19 cellular contexts compared by ENCODE assay signal in the genomic region with DNA sequence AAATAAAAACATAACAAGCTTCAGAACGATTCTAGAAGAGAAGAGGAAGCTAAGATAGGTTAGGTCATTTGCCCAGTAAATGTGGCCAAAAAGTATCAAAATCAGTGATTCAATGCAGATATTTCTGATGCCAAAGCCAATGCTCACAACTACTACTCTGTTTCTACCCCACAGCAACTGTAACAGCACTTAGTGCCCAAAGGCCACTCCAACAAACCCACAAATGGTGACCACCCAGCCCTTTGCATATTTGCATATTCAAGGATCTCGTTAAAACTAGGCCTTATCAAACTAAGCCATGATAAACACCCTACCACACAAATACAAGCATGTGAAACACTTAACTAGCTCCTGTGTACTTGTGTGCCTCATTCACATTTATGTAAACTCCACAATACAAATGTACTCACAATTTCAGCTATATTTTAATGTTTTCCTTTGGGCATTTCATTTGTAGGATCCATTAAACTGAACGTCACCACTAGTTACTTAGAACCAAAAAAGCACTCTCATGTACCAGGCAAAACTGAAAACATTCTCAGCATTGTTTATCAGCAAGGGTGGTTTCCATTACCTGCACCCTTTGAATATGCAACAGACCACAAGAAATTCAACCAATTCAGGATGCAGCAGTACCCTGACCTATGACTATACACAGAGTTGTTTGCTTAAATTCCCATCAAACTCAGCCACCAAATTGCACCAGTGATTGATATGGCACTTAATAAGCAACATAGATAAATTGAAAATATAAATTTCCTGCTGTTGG.
DNase-seq lines count a peak whose midpoint lies in the region; ATAC-seq, FAIRE-seq and TF ChIP-seq lines count a peak whose summit lies in the region.
"Had no signal": no experiment of that assay in that cellular context is flagged by ENCODE, and none has a peak within 500 bp of the region (broad histone marks: within the 10 kb centered on the region; RNA-seq: fewer than 3 reads in every experiment).

No MANE protein-coding gene starts in this region.

- no peaks in the 10 kb centered on the region for H3K36me3 Mint-ChIP-seq in activated naive CD8-positive, alpha-beta T cell treated with anti-CD3 and anti-CD28 coated beads, Interleukin-2, amount 50 U/mL, for 24 hours (ENCODE audit: low read depth)
- H3K36me3 Mint-ChIP-seq in activated naive CD8-positive, alpha-beta T cell treated with anti-CD3 and anti-CD28 coated beads for 36 hours, result no peaks in the 10 kb centered on the region
- no peaks in the 10 kb centered on the region for H3K36me3 Mint-ChIP-seq in T-helper 17 cell (ENCODE audit: low read depth)

- H3K27ac ChIP-seq in HepG2 (ENCODE audit: extremely low read length, insufficient read depth, low read length), result no peak overlapping the region
- H3K27ac ChIP-seq: ascending aorta, GM23248, heart right ventricle, vagina had no signal

- in situ Hi-C loops in HepG2 (cut with HindIII; ENCODE audit: extremely low pct_ligation_motif_present, low pct_unique_long_range_greater_than_20kb), result no loop called here

- no peak overlapping the region for H2AFZ ChIP-seq in HepG2 (ENCODE audit: low read length)
- H2AFZ ChIP-seq: GM23248 had no signal

- H3K4me3 ChIP-seq in HepG2 (replicated peaks in 1 of 3; ENCODE audit: insufficient read depth in 1 of 3, low read depth in 2 of 3, low read length in 3 of 3), result no peak overlapping the region
- H3K4me3 ChIP-seq: ascending aorta, GM23248, heart right ventricle, mucosa of descending colon, vagina had no signal

- TF ChIP-seq EP300 in HepG2 (IDR thresholded peaks at IDR 0.05; ENCODE audit: low read depth in 2 of 2, low read length in 2 of 2) (no peak), HepG2 (CRISPR knock-in tag; IDR thresholded peaks at IDR 0.05; ENCODE audit: borderline replicate concordance) (no peak)

- FAIRE-seq in HepG2 (lab: Jason Lieb, UNC), result no peak
- FAIRE-seq: small intestine had no signal

- peak; percentile 33 for ATAC-seq in activated naive CD8-positive, alpha-beta T cell treated with anti-CD3 and anti-CD28 coated beads, Interleukin-2, amount 50 U/mL, for 24 hours
- ATAC-seq in HG02798 (IDR thresholded peaks at IDR 0.05; ENCODE audit: poor library complexity, unreplicated experiment) (peak; percentile 83), T-helper 17 cell (peak; percentile 98), GM21825 (IDR thresholded peaks at IDR 0.05; ENCODE audit: unreplicated experiment) (no peak), HepG2 (no peak)
- ATAC-seq: heart right ventricle, mucosa of descending colon had no signal

- no peaks in the 10 kb centered on the region for H3K79me2 ChIP-seq in HepG2 (ENCODE audit: insufficient read depth, low read length)

- DNase-seq in activated naive CD8-positive, alpha-beta T cell treated with anti-CD3 and anti-CD28 coated beads, Interleukin-2, amount 50 U/mL, for 24 hours, result no peak
- DNase-seq in activated naive CD8-positive, alpha-beta T cell treated with anti-CD3 and anti-CD28 coated beads for 36 hours, result no peak
- DNase-seq in T-helper 17 cell, result no peak
- DNase-seq in HK-2 (ENCODE audit: unreplicated experiment), result no peak
- no peak for DNase-seq in HepG2 (ENCODE audit: low spot score)
- DNase-seq in NCI-H2081 treated with DMSO at 0.1 percent for 48 hours (lab: John Stamatoyannopoulos, UW), result no peak
- DNase-seq: cortex of kidney, GM23248, heart right ventricle, kidney glomerular epithelial cell, mucosa of descending colon, NCI-H2029, RPMI8226, small intestine had no signal

- peaks cover 57% of the 10 kb centered on the region for H3K4me1 ChIP-seq in HepG2 (ENCODE audit: insufficient read depth, low read length)
- H3K4me1 ChIP-seq: ascending aorta, vagina had no signal

- CTCF ChIA-PET in HepG2 (lab: Yijun Ruan, JAX; ENCODE audit: low intra/inter-chr PET ratio, low total read pairs), result no interaction called here

- intact Hi-C loops in HepG2 (cut with micrococcal nuclease; ENCODE audit: unreplicated experiment), result no loop called here

- H3K9me3 Mint-ChIP-seq in activated naive CD8-positive, alpha-beta T cell treated with anti-CD3 and anti-CD28 coated beads, Interleukin-2, amount 50 U/mL, for 24 hours, result no peaks in the 10 kb centered on the region
- H3K9me3 Mint-ChIP-seq in activated naive CD8-positive, alpha-beta T cell treated with anti-CD3 and anti-CD28 coated beads for 36 hours, result peaks cover 4% of the 10 kb centered on the region

- POLR2A ChIA-PET in HepG2 (lab: Yijun Ruan, JAX), result no interaction called here

- BruUV-seq in HepG2 (replicated peaks; lab: Mats Ljungman, UMichigan), result no TSS peak

- no peak overlapping the region for H3K4me3 Mint-ChIP-seq in activated naive CD8-positive, alpha-beta T cell treated with anti-CD3 and anti-CD28 coated beads, Interleukin-2, amount 50 U/mL, for 24 hours
- no peak overlapping the region for H3K4me3 Mint-ChIP-seq in activated naive CD8-positive, alpha-beta T cell treated with anti-CD3 and anti-CD28 coated beads for 36 hours
- no peak overlapping the region for H3K4me3 Mint-ChIP-seq in T-helper 17 cell
- H3K4me3 Mint-ChIP-seq: stimulated activated naive CD8-positive, alpha-beta T cell treated with anti-CD3 and anti-CD28 coated beads, Interleukin-15, Interleukin-2, amounts not matched to agents 100 ng/mL and 50 ng/mL, for 24 hours had no signal

- H3K27me3 ChIP-seq in HepG2 (ENCODE audit: control insufficient read depth in 1 of 2, insufficient read depth in 2 of 2, low read length in 2 of 2), result no peaks in the 10 kb centered on the region
- H3K27me3 ChIP-seq: ascending aorta, heart right ventricle, vagina had no signal

- no peak for TF ChIP-seq CTCF in HepG2 (CRISPR knock-in tag; IDR thresholded peaks at IDR 0.05)

- H3K9ac ChIP-seq in HepG2 (ENCODE audit: insufficient read depth, low read depth, low read length), result no peak overlapping the region
- H3K9ac ChIP-seq: GM23248 had no signal

- no peaks in the 10 kb centered on the region for H3K9me3 ChIP-seq in T-helper 17 cell (ENCODE audit: control insufficient read depth, low read length, poor library complexity, severe bottlenecking)
- no peaks in the 10 kb centered on the region for H3K9me3 ChIP-seq in HepG2 (ENCODE audit: low read length)
- H3K9me3 ChIP-seq: ascending aorta, mucosa of descending colon, vagina had no signal

- 77% methylated on average over 3 of the region's 3 CpGs for WGBS in HepG2 (ENCODE audit: low lambda C conversion rate)

- no peak overlapping the region for H3K27ac Mint-ChIP-seq in activated naive CD8-positive, alpha-beta T cell treated with anti-CD3 and anti-CD28 coated beads, Interleukin-2, amount 50 U/mL, for 24 hours
- H3K27ac Mint-ChIP-seq in activated naive CD8-positive, alpha-beta T cell treated with anti-CD3 and anti-CD28 coated beads for 36 hours, result no peak overlapping the region
- H3K27ac Mint-ChIP-seq in T-helper 17 cell, result peak overlapping the region; percentile 82
- H3K27ac Mint-ChIP-seq: stimulated activated naive CD8-positive, alpha-beta T cell treated with anti-CD3 and anti-CD28 coated beads, Interleukin-15, Interleukin-2, amounts not matched to agents 100 ng/mL and 50 ng/mL, for 24 hours had no signal

- TF ChIP-seq RAD21 in HepG2 (CRISPR knock-in tag; IDR thresholded peaks at IDR 0.05), result no peak

- H3K4me1 Mint-ChIP-seq in activated naive CD8-positive, alpha-beta T cell treated with anti-CD3 and anti-CD28 coated beads, Interleukin-2, amount 50 U/mL, for 24 hours, result peaks cover 6% of the 10 kb centered on the region
- peaks cover 5% of the 10 kb centered on the region for H3K4me1 Mint-ChIP-seq in activated naive CD8-positive, alpha-beta T cell treated with anti-CD3 and anti-CD28 coated beads for 36 hours
- peaks cover 12% of the 10 kb centered on the region for H3K4me1 Mint-ChIP-seq in T-helper 17 cell

- no peaks in the 10 kb centered on the region for H4K20me1 ChIP-seq in HepG2 (ENCODE audit: insufficient read depth, low read length)

- TF ChIP-seq POLR2A in HepG2 (IDR thresholded peaks at IDR 0.05; ENCODE audit: insufficient read depth in 1 of 2, low read depth in 2 of 2, low read length in 2 of 2), result no peak

- no peaks in the 10 kb centered on the region for H3K27me3 Mint-ChIP-seq in activated naive CD8-positive, alpha-beta T cell treated with anti-CD3 and anti-CD28 coated beads, Interleukin-2, amount 50 U/mL, for 24 hours
- H3K27me3 Mint-ChIP-seq in activated naive CD8-positive, alpha-beta T cell treated with anti-CD3 and anti-CD28 coated beads for 36 hours, result no peaks in the 10 kb centered on the region
- no peaks in the 10 kb centered on the region for H3K27me3 Mint-ChIP-seq in T-helper 17 cell
- H3K27me3 Mint-ChIP-seq: stimulated activated naive CD8-positive, alpha-beta T cell treated with anti-CD3 and anti-CD28 coated beads, Interleukin-15, Interleukin-2, amounts not matched to agents 100 ng/mL and 50 ng/mL, for 24 hours had no signal

- H3K36me3 ChIP-seq in HepG2 (replicated peaks in 1 of 2; ENCODE audit: control insufficient read depth in 1 of 2, insufficient read depth in 2 of 2, low read length in 2 of 2), result no peaks in the 10 kb centered on the region
- H3K36me3 ChIP-seq: ascending aorta, heart right ventricle, vagina had no signal

- H3K4me2 ChIP-seq in HepG2 (ENCODE audit: low read depth, low read length), result no peak overlapping the region

TF ChIP-seq in HepG2, 621 proteins besides CTCF, POLR2A, EP300 and RAD21 (continues in another document):
- TF ChIP-seq, protein P1, sequence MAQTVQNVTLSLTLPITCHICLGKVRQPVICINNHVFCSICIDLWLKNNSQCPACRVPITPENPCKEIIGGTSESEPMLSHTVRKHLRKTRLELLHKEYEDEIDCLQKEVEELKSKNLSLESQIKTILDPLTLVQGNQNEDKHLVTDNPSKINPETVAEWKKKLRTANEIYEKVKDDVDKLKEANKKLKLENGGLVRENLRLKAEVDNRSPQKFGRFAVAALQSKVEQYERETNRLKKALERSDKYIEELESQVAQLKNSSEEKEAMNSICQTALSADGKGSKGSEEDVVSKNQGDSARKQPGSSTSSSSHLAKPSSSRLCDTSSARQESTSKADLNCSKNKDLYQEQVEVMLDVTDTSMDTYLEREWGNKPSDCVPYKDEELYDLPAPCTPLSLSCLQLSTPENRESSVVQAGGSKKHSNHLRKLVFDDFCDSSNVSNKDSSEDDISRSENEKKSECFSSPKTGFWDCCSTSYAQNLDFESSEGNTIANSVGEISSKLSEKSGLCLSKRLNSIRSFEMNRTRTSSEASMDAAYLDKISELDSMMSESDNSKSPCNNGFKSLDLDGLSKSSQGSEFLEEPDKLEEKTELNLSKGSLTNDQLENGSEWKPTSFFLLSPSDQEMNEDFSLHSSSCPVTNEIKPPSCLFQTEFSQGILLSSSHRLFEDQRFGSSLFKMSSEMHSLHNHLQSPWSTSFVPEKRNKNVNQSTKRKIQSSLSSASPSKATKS (CRISPR knock-in tag; IDR thresholded peaks at IDR 0.05), result no peak
- no peak for TF ChIP-seq ZNF761 (CRISPR knock-in tag; conservative IDR thresholded peaks at IDR 0.05)
- TF ChIP-seq SIN3A (IDR thresholded peaks at IDR 0.05; ENCODE audit: borderline replicate concordance, low read depth, low read length), result no peak
- no peak for TF ChIP-seq ZNF224 (CRISPR knock-in tag; IDR thresholded peaks at IDR 0.05)
- no peak for TF ChIP-seq PRPF4 (IDR thresholded peaks at IDR 0.05; ENCODE audit: low read depth, low read length, poor library complexity, severe bottlenecking)
- TF ChIP-seq ETV5 (CRISPR knock-in tag; IDR thresholded peaks at IDR 0.05; ENCODE audit: borderline replicate concordance), result no peak

Comparison
In these comparisons a context has a peak if more than half of its experiments do, and no peak if none do; other contexts are left out.
1. ATAC-seq: peak in activated naive CD8-positive, alpha-beta T cell treated with anti-CD3 and anti-CD28 coated beads, Interleukin-2, amount 50 U/mL, for 24 hours (single experiment), HG02798 (single experiment) and T-helper 17 cell (single experiment); none in GM21825 (single experiment) and HepG2 (single experiment).